20 cellular contexts compared by ENCODE assay signal in the genomic region with DNA sequence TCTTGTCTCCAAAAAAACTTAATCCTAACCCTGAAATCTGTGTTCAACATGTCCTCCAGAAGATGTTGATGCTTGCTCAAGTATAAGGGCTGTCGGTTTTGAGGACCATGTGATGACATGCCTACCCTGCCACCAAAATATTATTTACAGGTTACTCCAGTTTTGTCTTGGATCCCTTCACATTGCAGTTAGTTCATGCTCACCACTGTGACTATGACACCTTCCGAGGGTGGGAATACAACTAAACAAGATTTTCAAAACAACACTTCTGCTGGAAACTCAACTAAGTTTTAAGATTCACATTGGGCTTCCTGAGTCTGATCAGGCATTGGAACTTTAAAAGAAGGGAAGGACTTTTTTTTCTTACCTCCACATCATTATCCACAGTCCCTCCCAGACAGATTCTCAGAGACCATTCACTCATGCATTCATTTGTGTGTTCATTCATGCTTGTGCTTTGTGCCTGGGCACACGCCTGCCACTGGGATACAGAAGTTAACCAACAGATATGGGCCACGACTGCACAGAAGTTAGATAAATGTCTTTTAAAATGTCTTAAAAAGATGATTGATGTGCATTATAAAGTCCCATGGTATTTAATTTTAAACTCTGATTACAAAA.
DNase-seq lines count a peak whose midpoint lies in the region; ATAC-seq and TF ChIP-seq lines count a peak whose summit lies in the region.
"Had no signal": no experiment of that assay in that cellular context is flagged by ENCODE, and none has a peak within 500 bp of the region (broad histone marks: within the 10 kb centered on the region; RNA-seq: fewer than 3 reads in every experiment).

No MANE protein-coding gene starts in this region.

- H3K27ac ChIP-seq in SK-N-SH (ENCODE audit: low read depth in 2 of 2, low read length in 1 of 2) (peak overlapping the region; percentile 39 to 100; a peak in 3 of 4 replicates), smooth muscle cell (ENCODE audit: low read depth) (peak overlapping the region; percentile 87)
- H3K27ac ChIP-seq: 22Rv1, cardiac muscle cell, transverse colon had no signal

- H3K4me3 ChIP-seq in SK-N-SH (ENCODE audit: low read depth in 2 of 2, low read length in 1 of 2) = peak overlapping the region in 1 of 2 experiments; percentile 34; a peak in 2 of 4 replicates
- no peak overlapping the region for H3K4me3 ChIP-seq in smooth muscle cell
- H3K4me3 ChIP-seq: cardiac muscle cell, transverse colon had no signal

- H3K9me3 ChIP-seq in SK-N-SH (no peaks in the 10 kb centered on the region), smooth muscle cell (replicated peaks; ENCODE audit: low read depth) (no peaks in the 10 kb centered on the region)
- H3K9me3 ChIP-seq: transverse colon had no signal

- H3K4me3 Mint-ChIP-seq in activated T-helper 17 cell treated with anti-CD3 and anti-CD28 coated beads, Interleukin-2, amount 50 U/mL, for 72 hours = no peak overlapping the region
- H3K4me3 Mint-ChIP-seq in activated T-cell treated with anti-CD3 and anti-CD28 coated beads, Interleukin-2, amount 50 U/mL, for 24 hours = no peak overlapping the region
- H3K4me3 Mint-ChIP-seq: activated CD4-positive, alpha-beta memory T cell treated with anti-CD3 and anti-CD28 coated beads for 36 hours; CD4-positive, alpha-beta T cell; naive B cell had no signal

- H3K27me3 Mint-ChIP-seq in activated T-helper 17 cell treated with anti-CD3 and anti-CD28 coated beads, Interleukin-2, amount 50 U/mL, for 72 hours = peaks cover 17% of the 10 kb centered on the region
- peaks cover 42% of the 10 kb centered on the region for H3K27me3 Mint-ChIP-seq in activated T-cell treated with anti-CD3 and anti-CD28 coated beads, Interleukin-2, amount 50 U/mL, for 24 hours
- H3K27me3 Mint-ChIP-seq: naive B cell had no signal

- WGBS in SK-N-SH (ENCODE audit: low lambda C conversion rate) = 9% methylated on average over 4 of the region's 4 CpGs
- 57% methylated on average over 4 of the region's 4 CpGs for WGBS in smooth muscle cell (ENCODE audit: low lambda C conversion rate)

- peaks cover 79% of the 10 kb centered on the region for H3K79me2 ChIP-seq in SK-N-SH (ENCODE audit: insufficient read depth)
- H3K79me2 ChIP-seq in smooth muscle cell (ENCODE audit: low read depth) = no peaks in the 10 kb centered on the region

- POLR2A ChIA-PET in SK-N-SH (lab: Yijun Ruan, JAX) = no interaction called here

- H3K27me3 ChIP-seq in SK-N-SH (ENCODE audit: insufficient read depth) (no peaks in the 10 kb centered on the region), smooth muscle cell (ENCODE audit: low read depth) (no peaks in the 10 kb centered on the region)
- H3K27me3 ChIP-seq: cardiac muscle cell, transverse colon had no signal

- peak overlapping the region; percentile 40 for H3K27ac Mint-ChIP-seq in activated T-helper 17 cell treated with anti-CD3 and anti-CD28 coated beads, Interleukin-2, amount 50 U/mL, for 72 hours
- no peak overlapping the region for H3K27ac Mint-ChIP-seq in activated T-cell treated with anti-CD3 and anti-CD28 coated beads, Interleukin-2, amount 50 U/mL, for 24 hours
- H3K27ac Mint-ChIP-seq: activated CD4-positive, alpha-beta memory T cell treated with anti-CD3 and anti-CD28 coated beads for 36 hours; CD4-positive, alpha-beta T cell had no signal

- peaks cover 0 to 19% of the 10 kb centered on the region in 2 experiments; a peak in 3 of 4 replicates for H3K4me1 ChIP-seq in SK-N-SH (ENCODE audit: control insufficient read depth in 1 of 2, insufficient read depth in 2 of 2, low read depth in 1 of 2, low read length in 1 of 2)
- H3K4me1 ChIP-seq in smooth muscle cell (ENCODE audit: low read depth) = peaks cover 33% of the 10 kb centered on the region
- H3K4me1 ChIP-seq: transverse colon had no signal

- H3K36me3 Mint-ChIP-seq in activated T-helper 17 cell treated with anti-CD3 and anti-CD28 coated beads, Interleukin-2, amount 50 U/mL, for 72 hours (ENCODE audit: low read depth) = no peaks in the 10 kb centered on the region
- no peaks in the 10 kb centered on the region for H3K36me3 Mint-ChIP-seq in activated T-cell treated with anti-CD3 and anti-CD28 coated beads, Interleukin-2, amount 50 U/mL, for 24 hours (ENCODE audit: low read depth)
- H3K36me3 Mint-ChIP-seq: activated CD4-positive, alpha-beta memory T cell treated with anti-CD3 and anti-CD28 coated beads for 36 hours; naive B cell had no signal

- no peak; the same call in none of the 3 replicates for ATAC-seq in SK-N-SH treated with all-trans-retinoic acid at 6 μM for 48 hours
- ATAC-seq in activated T-helper 17 cell treated with anti-CD3 and anti-CD28 coated beads, Interleukin-2, amount 50 U/mL, for 72 hours (replicated peaks) = no peak
- ATAC-seq: left colon, Right ventricle myocardium inferior had no signal

- H2AFZ ChIP-seq in SK-N-SH (ENCODE audit: low read depth) (no peak overlapping the region), smooth muscle cell (ENCODE audit: low read depth) (peak overlapping the region; percentile 54)

- TF ChIP-seq CTCF in SK-N-SH (IDR thresholded peaks at IDR 0.05) (no peak), smooth muscle cell (IDR thresholded peaks at IDR 0.05; ENCODE audit: borderline replicate concordance, insufficient read depth, poor library complexity, severe bottlenecking) (no peak)

- no peaks in the 10 kb centered on the region for H3K9me3 Mint-ChIP-seq in activated T-helper 17 cell treated with anti-CD3 and anti-CD28 coated beads, Interleukin-2, amount 50 U/mL, for 72 hours
- H3K9me3 Mint-ChIP-seq in activated T-cell treated with anti-CD3 and anti-CD28 coated beads, Interleukin-2, amount 50 U/mL, for 24 hours = no peaks in the 10 kb centered on the region
- H3K9me3 Mint-ChIP-seq: activated CD4-positive, alpha-beta memory T cell treated with anti-CD3 and anti-CD28 coated beads for 36 hours; CD4-positive, alpha-beta T cell had no signal

- no peak for TF ChIP-seq EP300 in SK-N-SH (IDR thresholded peaks at IDR 0.05; ENCODE audit: borderline replicate concordance in 1 of 2, low read depth in 1 of 2, low read length in 1 of 2)

- H3K4me2 ChIP-seq in SK-N-SH (peak overlapping the region; percentile 77), smooth muscle cell (peak overlapping the region; percentile 72)

- H3K9ac ChIP-seq in SK-N-SH = peak overlapping the region; percentile 91
- H3K9ac ChIP-seq in smooth muscle cell (ENCODE audit: low read depth) = peak overlapping the region; percentile 44

- H4K20me1 ChIP-seq in SK-N-SH (ENCODE audit: insufficient read depth) = no peaks in the 10 kb centered on the region
- no peaks in the 10 kb centered on the region for H4K20me1 ChIP-seq in smooth muscle cell (ENCODE audit: low read depth)

- DNase-seq in SK-N-SH = no peak
- DNase-seq in glomerular visceral epithelial cell (ENCODE audit: extremely low spot score) = peak; percentile 76
- DNase-seq in smooth muscle cell (lab: John Stamatoyannopoulos, UW; ENCODE audit: unreplicated experiment) = no peak
- no peak for DNase-seq in NCI-H2227 treated with DMSO at 0.1 percent for 48 hours (lab: John Stamatoyannopoulos, UW)
- DNase-seq in activated T-cell treated with anti-CD3 and anti-CD28 coated beads, Interleukin-2, amount 50 U/mL, for 24 hours = no peak
- DNase-seq in UCSD-AML1 (lab: John Stamatoyannopoulos, UW; ENCODE audit: unreplicated experiment) = no peak
- DNase-seq: activated CD4-positive, alpha-beta memory T cell treated with anti-CD3 and anti-CD28 coated beads for 36 hours; activated effector memory CD4-positive, alpha-beta T cell treated with Interleukin-2 at 50 U/mL for 16 hours; CD4-positive, alpha-beta T cell; left colon; MM.1S; naive B cell; NCI-H2081; NCI-H82; transverse colon had no signal

- H3K36me3 ChIP-seq in SK-N-SH (replicated peaks in 1 of 2; ENCODE audit: control insufficient read depth in 1 of 2, insufficient read depth in 2 of 2, low read length in 1 of 2) (no peaks in the 10 kb centered on the region), smooth muscle cell (ENCODE audit: low read depth) (no peaks in the 10 kb centered on the region)
- H3K36me3 ChIP-seq: cardiac muscle cell, transverse colon had no signal

- no peaks in the 10 kb centered on the region for H3K9me2 ChIP-seq in SK-N-SH

- TF ChIP-seq RAD21 in SK-N-SH (IDR thresholded peaks at IDR 0.05; ENCODE audit: low read length) = no peak

- peaks cover 18% of the 10 kb centered on the region for H3K4me1 Mint-ChIP-seq in activated T-helper 17 cell treated with anti-CD3 and anti-CD28 coated beads, Interleukin-2, amount 50 U/mL, for 72 hours
- peaks cover 27% of the 10 kb centered on the region for H3K4me1 Mint-ChIP-seq in activated T-cell treated with anti-CD3 and anti-CD28 coated beads, Interleukin-2, amount 50 U/mL, for 24 hours (ENCODE audit: low read depth)
- H3K4me1 Mint-ChIP-seq: naive B cell had no signal

- peaks cover 41% of the 10 kb centered on the region for H3F3A ChIP-seq in SK-N-SH (replicated peaks; ENCODE audit: insufficient read depth)
- H3F3A ChIP-seq in smooth muscle cell (ENCODE audit: low read depth) = peaks cover 8% of the 10 kb centered on the region

- CTCF ChIA-PET in SK-N-SH (lab: Yijun Ruan, JAX) = no interaction called here

TF ChIP-seq in SK-N-SH, 30 proteins besides CTCF, POLR2A, EP300 and RAD21 (continues in another document):
- TF ChIP-seq MXI1 (IDR thresholded peaks at IDR 0.05; ENCODE audit: low read depth, low read length) = no peak
- no peak for TF ChIP-seq YY1 (IDR thresholded peaks at IDR 0.05; ENCODE audit: low read depth)
- no peak for TF ChIP-seq FOXM1 (IDR thresholded peaks at IDR 0.05; ENCODE audit: low read depth)
- no peak for TF ChIP-seq TAF1 (IDR thresholded peaks at IDR 0.05; ENCODE audit: borderline replicate concordance, low read depth, low read length)
- TF ChIP-seq SMC3 (IDR thresholded peaks at IDR 0.05; ENCODE audit: low read depth, low read length) = no peak

TF ChIP-seq in SK-N-SH treated with all-trans-retinoic acid at 6 μM for 48 hours, 23 proteins besides CTCF, POLR2A, EP300 and RAD21 (continues in another document):
- TF ChIP-seq ZNF70 (CRISPR knock-in tag; IDR thresholded peaks at IDR 0.05) (no peak), BACH2 (CRISPR knock-in tag; IDR thresholded peaks at IDR 0.05; ENCODE audit: borderline replicate concordance) (no peak), CSDC2 (CRISPR knock-in tag; IDR thresholded peaks at IDR 0.05) (no peak), ZFP30 (CRISPR knock-in tag; IDR thresholded peaks at IDR 0.05) (no peak), PATZ1 (CRISPR knock-in tag; IDR thresholded peaks at IDR 0.05; ENCODE audit: borderline replicate concordance) (no peak)
